Comparison of ENCODE assay signal across 18 cellular contexts in the genomic region with DNA sequence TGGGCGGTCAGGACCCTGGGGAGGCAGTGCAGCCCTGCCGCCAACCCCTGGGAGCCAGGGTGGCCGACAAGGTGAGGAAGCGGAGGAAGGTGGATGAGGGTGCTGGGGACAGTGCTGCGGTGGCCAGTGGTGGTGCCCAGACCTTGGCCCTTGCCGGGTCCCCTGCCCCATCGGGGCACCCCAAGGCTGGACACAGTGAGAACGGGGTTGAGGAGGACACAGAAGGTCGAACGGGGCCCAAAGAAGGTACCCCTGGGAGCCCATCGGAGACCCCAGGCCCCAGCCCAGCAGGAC. TPM values are rescaled to one million over a fixed set of nuclear protein-coding genes. Genes with fewer than 3 reads are reported as not detected.
DNase-seq lines count a peak whose midpoint lies in the region; ATAC-seq and TF ChIP-seq lines count a peak whose summit lies in the region.
"Had no signal": no experiment of that assay in that cellular context is flagged by ENCODE, and none has a peak within 500 bp of the region (broad histone marks: within the 10 kb centered on the region; RNA-seq: fewer than 3 reads in every experiment).

No MANE protein-coding gene starts in this region.

- DNase-seq in Calu3 (no peak), PC-9 (no peak), neuronal stem cell (ENCODE audit: low spot score) (no peak), SIG-M5 treated with dmso at 0.1 percent for 504 hours (lab: John Stamatoyannopoulos, UW; ENCODE audit: unreplicated experiment) (no peak)
- DNase-seq: C1 segment of cervical spinal cord; CD8-positive, alpha-beta memory T cell; DMS79 treated with DMSO at 0.1 percent for 48 hours; HCEC 1CT; MM.1S; NCI-H1092 treated with DMSO at 0.1 percent for 48 hours; NCI-H2107; NCI-H510A; NCI-H748 treated with DMSO at 0.1 percent for 48 hours; NK-92 treated with Interleukin-12 subunit alpha and Interleukin-12 subunit beta, amount 100 ng/mL, for 24 hours; RPMI8226; SJCRH30 had no signal

- no peak overlapping the region for H3K4me2 ChIP-seq in PC-9
- no peak overlapping the region for H3K4me2 ChIP-seq in neuronal stem cell (ENCODE audit: insufficient read depth, low read length, poor library complexity, severe bottlenecking)

- H3K4me3 ChIP-seq in PC-9 (no peak overlapping the region), neuronal stem cell (ENCODE audit: low read length in 2 of 2) (no peak overlapping the region)
- H3K4me3 ChIP-seq: SJCRH30 had no signal

- H3K27me3 Mint-ChIP-seq in Calu3 (ENCODE audit: unreplicated experiment), result peaks cover 23% of the 10 kb centered on the region

- H3K79me1 ChIP-seq in neuronal stem cell (ENCODE audit: low read depth, low read length), result peaks cover 2% of the 10 kb centered on the region

- H3K9me2 ChIP-seq in PC-9 (ENCODE audit: insufficient read depth), result no peaks in the 10 kb centered on the region

- ATAC-seq in GM21786 (IDR thresholded peaks at IDR 0.05; ENCODE audit: unreplicated experiment), result no peak

- H3K27ac ChIP-seq in PC-9 (no peak overlapping the region), neuronal stem cell (replicated peaks; ENCODE audit: low read length) (no peak overlapping the region)
- H3K27ac ChIP-seq: SJCRH30 had no signal

- no peak overlapping the region for H4K91ac ChIP-seq in neuronal stem cell (ENCODE audit: low read depth, low read length, poor library complexity)

- H2AK5ac ChIP-seq in neuronal stem cell (ENCODE audit: low read depth, low read length), result peak overlapping the region; percentile 81

- BruUV-seq in Calu3 (replicated peaks; lab: Mats Ljungman, UMichigan) (TSS peak; percentile 18), PC-9 (replicated peaks; lab: Mats Ljungman, UMichigan) (TSS peak; percentile 6)

- H3K4me1 ChIP-seq in PC-9 (replicated peaks; ENCODE audit: insufficient read depth) (peaks cover 18% of the 10 kb centered on the region), neuronal stem cell (ENCODE audit: control insufficient read depth in 2 of 2, insufficient read depth in 1 of 2, low read depth in 1 of 2, low read length in 2 of 2) (peaks cover 4 to 20% of the 10 kb centered on the region in 2 donors)

- H3K14ac ChIP-seq in neuronal stem cell (ENCODE audit: low read length), result no peak overlapping the region

- intact Hi-C loops in Calu3 (cut with micrococcal nuclease; ENCODE audit: unreplicated experiment) (no loop called here), PC-9 (cut with micrococcal nuclease; ENCODE audit: unreplicated experiment) (no loop called here)

- no peak overlapping the region for H3K23ac ChIP-seq in neuronal stem cell (ENCODE audit: low read depth, low read length, poor library complexity)

- no peaks in the 10 kb centered on the region for H3K9me3 ChIP-seq in PC-9 (ENCODE audit: insufficient read depth, low read depth)
- no peaks in the 10 kb centered on the region for H3K9me3 ChIP-seq in neuronal stem cell (replicated peaks in 1 of 2; ENCODE audit: control insufficient read depth in 2 of 2, insufficient read depth in 1 of 2, low read depth in 1 of 2, low read length in 2 of 2)
- H3K9me3 ChIP-seq: SJCRH30 had no signal

- CTCF ChIA-PET in Calu3 (lab: Charles Lee), result interaction anchor here (1.1 kb wide), 1 partner anchor 10 kb away, joined by 3 read pairs; no protein-coding TSS in a partner anchor
- CTCF ChIA-PET in PC-9 (lab: Charles Lee), result no interaction called here

- POLR2A ChIA-PET in PC-9 (lab: Charles Lee; ENCODE audit: unreplicated experiment), result no interaction called here

- H2AFZ ChIP-seq in PC-9, result no peak overlapping the region
- no peak overlapping the region for H2AFZ ChIP-seq in neuronal stem cell (ENCODE audit: low read length)

- H3K36me3 ChIP-seq in PC-9 (ENCODE audit: low read depth), result peaks cover 14% of the 10 kb centered on the region
- H3K36me3 ChIP-seq in neuronal stem cell (replicated peaks in 1 of 2; ENCODE audit: control insufficient read depth in 2 of 2, insufficient read depth in 2 of 2, low read length in 2 of 2), result peaks cover 14 to 42% of the 10 kb centered on the region in 2 donors

- no peak overlapping the region for H3K9ac ChIP-seq in neuronal stem cell (ENCODE audit: low read depth, low read length, poor library complexity)

- no peak overlapping the region for H3K18ac ChIP-seq in neuronal stem cell (ENCODE audit: low read length)

- H3K4me3 Mint-ChIP-seq in Calu3 (ENCODE audit: low read depth, unreplicated experiment), result peak overlapping the region; percentile 39
- H3K4me3 Mint-ChIP-seq: CD8-positive, alpha-beta memory T cell had no signal

- H2BK5ac ChIP-seq in neuronal stem cell (ENCODE audit: low read length), result no peak overlapping the region

- no peak overlapping the region for H3K4ac ChIP-seq in neuronal stem cell (ENCODE audit: low read length)

- H3K9me3 Mint-ChIP-seq in Calu3 (ENCODE audit: low read depth, unreplicated experiment), result no peaks in the 10 kb centered on the region

- H2BK15ac ChIP-seq in neuronal stem cell (ENCODE audit: low read length), result no peak overlapping the region

- H3F3A ChIP-seq in PC-9 (ENCODE audit: insufficient read depth, low read depth), result peaks cover 26% of the 10 kb centered on the region; the same call in 1 of the 2 replicates

- TF ChIP-seq CTCF in Calu3 (IDR thresholded peaks at IDR 0.05; ENCODE audit: unreplicated experiment) (no peak), PC-9 (conservative IDR thresholded peaks at IDR 0.05) (no peak)

- WGBS in neuronal stem cell (ENCODE audit: extremely low coverage in 2 of 2, insufficient read length in 2 of 2, insufficient replicate concordance in 1 of 2), 2 donors, result no CpG with 5 or more reads among the region's 11 CpGs

- peaks cover 31% of the 10 kb centered on the region for H4K20me1 ChIP-seq in PC-9 (ENCODE audit: insufficient read depth)

- H2BK12ac ChIP-seq in neuronal stem cell (ENCODE audit: low read length), result no peak overlapping the region

- H3K79me2 ChIP-seq in PC-9 (ENCODE audit: low read depth), result peaks cover 4% of the 10 kb centered on the region; the same call in 1 of the 2 replicates

- no peaks in the 10 kb centered on the region for H3K4me1 Mint-ChIP-seq in Calu3 (ENCODE audit: low read depth, unreplicated experiment)

- H3K36me3 Mint-ChIP-seq in Calu3 (ENCODE audit: insufficient read depth, unreplicated experiment), result peaks cover 69% of the 10 kb centered on the region

- H3K27me3 ChIP-seq in PC-9 (ENCODE audit: insufficient read depth, low read depth) (peaks cover 12% of the 10 kb centered on the region), neuronal stem cell (ENCODE audit: control insufficient read depth in 3 of 3, insufficient read depth in 3 of 3, low read depth in 1 of 3, low read length in 3 of 3) (peaks cover 0 to 21% (median 10%) of the 10 kb centered on the region in 3 experiments)
- H3K27me3 ChIP-seq: SJCRH30 had no signal

- H2BK120ac ChIP-seq in neuronal stem cell (ENCODE audit: low read depth, low read length), result no peak overlapping the region

- H4K8ac ChIP-seq in neuronal stem cell (ENCODE audit: low read depth, low read length), result no peak overlapping the region

- no peak overlapping the region for H3K27ac Mint-ChIP-seq in Calu3 (ENCODE audit: unreplicated experiment)

RNA-seq across cellular contexts. Expression of a gene that starts 4.0 kb away (rescaled TPM):
- total RNA-seq in Calu3 (2022) (2.7 TPM in 2 replicates), PC-9 (2021) (8.3 and 8.5 TPM in 2 replicates)
- 77.2 TPM for polyA plus RNA-seq in neuronal stem cell (2013, experiment 1 of 2)
- polyA plus RNA-seq in neuronal stem cell (2013, experiment 2 of 2), result 77.0 TPM
- total RNA-seq: CD8-positive, alpha-beta memory T cell; LHCN-M2 had no signal
- polyA plus RNA-seq: CD8-positive, alpha-beta memory T cell had no signal

RNA-seq across cellular contexts. Expression of a gene that starts 8.2 kb away (rescaled TPM):
- total RNA-seq in Calu3 (2022) (80.1 and 98.2 TPM in 2 replicates), PC-9 (2021) (57.4 and 65.0 TPM in 2 replicates)
- 15.0 TPM for polyA plus RNA-seq in neuronal stem cell (2013, experiment 1 of 2)
- polyA plus RNA-seq in neuronal stem cell (2013, experiment 2 of 2), result 14.7 TPM

RNA-seq across cellular contexts. Expression of a gene that starts 16.6 kb away (rescaled TPM):
- total RNA-seq in Calu3 (2022) (28.9 and 31.8 TPM in 2 replicates), PC-9 (2021) (27.8 and 30.2 TPM in 2 replicates)
- 15.5 TPM for polyA plus RNA-seq in neuronal stem cell (2013, experiment 1 of 2)
- polyA plus RNA-seq in neuronal stem cell (2013, experiment 2 of 2), result 15.6 TPM

RNA-seq across cellular contexts. Expression of a gene that starts 48.8 kb away (rescaled TPM):
- 18.9 and 22.3 TPM in 2 replicates for total RNA-seq in Calu3 (2022)
- 29.3 and 35.4 TPM in 2 replicates for total RNA-seq in PC-9 (2021)
- 14.5 TPM for polyA plus RNA-seq in neuronal stem cell (2013, experiment 1 of 2)
- 15.3 TPM for polyA plus RNA-seq in neuronal stem cell (2013, experiment 2 of 2)
